In genomic region chr3:184177767-184178306, GRCh38 we compare ENCODE assay signal across 15 cellular contexts. TPM values are rescaled to one million over a fixed set of nuclear protein-coding genes. Genes with fewer than 3 reads are reported as not detected.
DNase-seq lines count a peak whose midpoint lies in the region; ATAC-seq, FAIRE-seq and TF ChIP-seq lines count a peak whose summit lies in the region.
"Had no signal": no experiment of that assay in that cellular context is flagged by ENCODE, and none has a peak within 500 bp of the region (broad histone marks: within the 10 kb centered on the region; RNA-seq: fewer than 3 reads in every experiment).

No MANE protein-coding gene starts in this region.

- H2BK15ac ChIP-seq in IMR-90 (ENCODE audit: low read depth, low read length), result no peak overlapping the region
- H2BK15ac ChIP-seq in H1 (ENCODE audit: low read length), result peak overlapping the region; percentile 22; the same call in 1 of the 2 replicates

- H3K36me3 ChIP-seq in IMR-90 (ENCODE audit: control insufficient read depth, insufficient read depth, low read length), result peaks cover 58% of the 10 kb centered on the region
- H3K36me3 ChIP-seq in H1 (ENCODE audit: control insufficient read depth in 2 of 4, insufficient read depth in 4 of 4, low read length in 3 of 4), result peaks cover 46 to 59% (median 52%) of the 10 kb centered on the region in 4 experiments

- no peak overlapping the region for H3K18ac ChIP-seq in IMR-90 (ENCODE audit: low read depth, low read length)
- no peak overlapping the region for H3K18ac ChIP-seq in H1 (ENCODE audit: extremely low read depth, low read length)

- peaks cover 41% of the 10 kb centered on the region for H3K4me1 Mint-ChIP-seq in osteocyte (ENCODE audit: unreplicated experiment)

- 0 out of 2 replicates have a peak overlapping the region, but pooled peaks have one; percentile 50 for H2BK12ac ChIP-seq in H1 (ENCODE audit: low read depth, low read length)

- H3K79me1 ChIP-seq in IMR-90 (ENCODE audit: low read depth in 1 of 2, low read length in 2 of 2) (peaks cover 37 to 75% of the 10 kb centered on the region in 2 experiments), H1 (ENCODE audit: low read depth, low read length) (peaks cover 13% of the 10 kb centered on the region)

- peaks cover 0 to 37% of the 10 kb centered on the region in 2 experiments; a peak in 2 of 4 replicates for H3K79me2 ChIP-seq in H1 (ENCODE audit: control insufficient read depth in 1 of 2, insufficient read depth in 2 of 2, low read length in 2 of 2)

- H3K9me3 Mint-ChIP-seq in osteocyte (ENCODE audit: unreplicated experiment), result no peaks in the 10 kb centered on the region
- H3K9me3 Mint-ChIP-seq: immature natural killer cell; stimulated activated naive CD8-positive, alpha-beta T cell treated with anti-CD3 and anti-CD28 coated beads, Interleukin-15, Interleukin-2, amounts not matched to agents 100 ng/mL and 50 ng/mL, for 24 hours had no signal

- H4K8ac ChIP-seq in IMR-90 (ENCODE audit: low read depth in 2 of 2, low read length in 2 of 2), result no peak overlapping the region
- H4K8ac ChIP-seq in H1 (ENCODE audit: extremely low read depth, insufficient read depth, low read length), result no peak overlapping the region; the same call in 1 of the 2 replicates

- FAIRE-seq in H1 (lab: Jason Lieb, UNC), result no peak

- H3K14ac ChIP-seq in IMR-90 (replicated peaks; ENCODE audit: low read depth, low read length) (peak overlapping the region; percentile 2; the same call in 1 of the 2 replicates), H1 (ENCODE audit: insufficient read length) (no peak overlapping the region)

- intact Hi-C loops in IMR-90 (cut with micrococcal nuclease), result loop anchor here (1.0 to 5.0 kb wide), 2 partner anchors 7 to 281 kb away; no protein-coding TSS in a partner anchor

- H3K9me3 ChIP-seq in AG04450 (ENCODE audit: control insufficient read depth, insufficient read depth, low read length) (no peaks in the 10 kb centered on the region; the same call in 1 of the 2 replicates), IMR-90 (ENCODE audit: control insufficient read depth, insufficient read depth, low read length) (no peaks in the 10 kb centered on the region), H1 (ENCODE audit: insufficient read depth in 2 of 2, low read depth in 1 of 2, low read length in 1 of 2) (no peaks in the 10 kb centered on the region)

- H3K4me3 ChIP-seq in AG04450 (ENCODE audit: low read depth, low read length), result peak overlapping the region; percentile 98
- no peak overlapping the region for H3K4me3 ChIP-seq in IMR-90 (ENCODE audit: insufficient read depth, low read depth, low read length)
- 0 out of 8 replicates have a peak overlapping the region, but pooled peaks of 1 of the 4 experiments have one; percentile 92 for H3K4me3 ChIP-seq in H1 (ENCODE audit: extremely low read depth in 1 of 4, insufficient read depth in 2 of 4, low read depth in 3 of 4, low read length in 4 of 4)

- H3K9ac ChIP-seq in IMR-90 (ENCODE audit: low read depth, low read length) (peak overlapping the region; percentile 32), H1 (replicated peaks in 1 of 4; ENCODE audit: extremely low read depth in 1 of 4, low read depth in 3 of 4, low read length in 3 of 4) (peak overlapping the region in 1 of 4 experiments; percentile 53; a peak in 1 of 7 replicates)

- H4K20me1 ChIP-seq in IMR-90 (ENCODE audit: insufficient read depth, low read length) (peaks cover 55% of the 10 kb centered on the region), H1 (replicated peaks in 1 of 2; ENCODE audit: control insufficient read depth in 1 of 2, insufficient read depth in 2 of 2, low read length in 2 of 2) (peaks cover 0 to 19% of the 10 kb centered on the region in 2 experiments)

- BruUV-seq in IMR-90 (replicated peaks; lab: Mats Ljungman, UMichigan), result no TSS peak

- dilution Hi-C loops in IMR-90 (cut with HindIII; ENCODE audit: low sequenced_read_pairs, unreplicated experiment), result no loop called here

- peak overlapping the region; percentile 44 for H3K4me3 Mint-ChIP-seq in osteocyte (ENCODE audit: unreplicated experiment)
- H3K4me3 Mint-ChIP-seq: stimulated activated naive CD8-positive, alpha-beta T cell treated with anti-CD3 and anti-CD28 coated beads, Interleukin-15, Interleukin-2, amounts not matched to agents 100 ng/mL and 50 ng/mL, for 24 hours had no signal

- H2AFZ ChIP-seq in IMR-90 (replicated peaks; ENCODE audit: low read length, poor library complexity) (no peak overlapping the region), H1 (ENCODE audit: low read length) (no peak overlapping the region)

- H2BK5ac ChIP-seq in IMR-90 (ENCODE audit: low read depth, low read length, poor library complexity, severe bottlenecking) (peak overlapping the region; percentile 75), H1 (ENCODE audit: low read depth, low read length) (peak overlapping the region; percentile 93)

- no peak overlapping the region for H2BK120ac ChIP-seq in IMR-90 (ENCODE audit: low read depth, low read length)
- no peak overlapping the region for H2BK120ac ChIP-seq in H1 (replicated peaks; ENCODE audit: low read depth, low read length)

- in situ Hi-C loops in IMR-90 (cut with MboI; ENCODE audit: low sequenced_read_pairs), result no loop called here

- H3K4ac ChIP-seq in IMR-90 (ENCODE audit: low read depth, low read length) (peak overlapping the region; percentile 72; the same call in 1 of the 2 replicates), H1 (replicated peaks; ENCODE audit: insufficient read length, low read depth, low read length) (no peak overlapping the region)

- DNase-seq in AG04450 (ENCODE audit: low read depth, low spot score) (no peak), IMR-90 (no peak), H1 (ENCODE audit: low read depth in 1 of 2, low spot score in 2 of 2) (no peak), osteocyte (ENCODE audit: extremely low spot score, unreplicated experiment) (no peak), COLO829 (ENCODE audit: low spot score) (no peak), NCI-H2196 (lab: John Stamatoyannopoulos, UW; ENCODE audit: unreplicated experiment) (no peak), NCI-H446 treated with DMSO at 0.1 percent for 48 hours (lab: John Stamatoyannopoulos, UW) (no peak)
- DNase-seq in effector CD8-positive, alpha-beta T cell (lab: John Stamatoyannopoulos, UW), result no peak
- DNase-seq: activated CD4-positive, alpha-beta T cell treated with anti-CD3 and anti-CD28 coated beads for 48 hours; activated gamma-delta T cell; immature natural killer cell; NCI-H524; SIG-M5 had no signal

- TF ChIP-seq RAD21 in IMR-90 (IDR thresholded peaks at IDR 0.05; ENCODE audit: low read length) (no peak), H1 (IDR thresholded peaks at IDR 0.05 in 1 of 2, conservative IDR thresholded peaks at IDR 0.05 in 1 of 2; ENCODE audit: low read depth in 2 of 2, low read length in 2 of 2) (no peak)

- H3K4me1 ChIP-seq in IMR-90 (ENCODE audit: control insufficient read depth, insufficient read depth, low read length) (peaks cover 10% of the 10 kb centered on the region), H1 (replicated peaks in 1 of 4; ENCODE audit: control insufficient read depth in 3 of 4, insufficient read depth in 4 of 4, low read length in 3 of 4) (peaks cover 0 to 23% (median 15%) of the 10 kb centered on the region in 4 experiments; a peak in 6 of 7 replicates)

- H3K27me3 ChIP-seq in AG04450 (ENCODE audit: control insufficient read depth, insufficient read depth, low read length) (no peaks in the 10 kb centered on the region), IMR-90 (ENCODE audit: control insufficient read depth, insufficient read depth, low read length) (no peaks in the 10 kb centered on the region), H1 (replicated peaks in 1 of 4; ENCODE audit: control insufficient read depth in 3 of 4, extremely low read depth in 1 of 4, insufficient read depth in 3 of 4, low read length in 3 of 4) (no peaks in the 10 kb centered on the region)

- H3K23ac ChIP-seq in IMR-90 (ENCODE audit: low read depth, low read length) (peak overlapping the region; percentile 55; the same call in 1 of the 2 replicates), H1 (ENCODE audit: insufficient read length) (no peak overlapping the region)

- peak overlapping the region; percentile 90; the same call in 1 of the 2 replicates for H2AK5ac ChIP-seq in IMR-90 (ENCODE audit: low read depth, low read length)
- H2AK5ac ChIP-seq in H1 (ENCODE audit: low read depth, low read length), result no peak overlapping the region

- no peaks in the 10 kb centered on the region for H3K27me3 Mint-ChIP-seq in osteocyte (ENCODE audit: unreplicated experiment)
- H3K27me3 Mint-ChIP-seq: stimulated activated naive CD8-positive, alpha-beta T cell treated with anti-CD3 and anti-CD28 coated beads, Interleukin-15, Interleukin-2, amounts not matched to agents 100 ng/mL and 50 ng/mL, for 24 hours had no signal

- no peak overlapping the region for H3K56ac ChIP-seq in IMR-90 (ENCODE audit: extremely low read depth, insufficient read depth, low read length)
- no peak overlapping the region for H3K56ac ChIP-seq in H1 (replicated peaks; ENCODE audit: insufficient read length, low read depth, low read length)

- TF ChIP-seq POLR2A in IMR-90 (IDR thresholded peaks at IDR 0.05; ENCODE audit: low read depth, low read length) (no peak), H1 (IDR thresholded peaks at IDR 0.05; ENCODE audit: control extremely low read depth in 1 of 2, low read depth in 2 of 2, low read length in 2 of 2) (no peak)

- 82% methylated on average over 4 of the region's 14 CpGs; no CpG with 5 or more reads in 1 of the 2 experiments for WGBS in IMR-90 (ENCODE audit: extremely low coverage in 2 of 2, insufficient read length in 1 of 2), 2 experiments
- WGBS in H1 (ENCODE audit: extremely low coverage in 1 of 2, insufficient coverage in 1 of 2, insufficient read length in 1 of 2, insufficient replicate concordance in 2 of 2, low coverage in 1 of 2, low lambda C conversion rate in 2 of 2, missing lambda C conversion rate in 1 of 2), 2 experiments, result 98% methylated on average over 12 of the region's 14 CpGs; no CpG with 5 or more reads in 1 of the 2 experiments

- H2AK9ac ChIP-seq in IMR-90 (replicated peaks; ENCODE audit: low read depth, low read length, poor library complexity), result peak overlapping the region; percentile 94

- H3K4me2 ChIP-seq in IMR-90 (ENCODE audit: low read depth, low read length) (peak overlapping the region; percentile 60), H1 (ENCODE audit: insufficient read depth in 1 of 2, low read depth in 2 of 2, low read length in 2 of 2) (peak overlapping the region; percentile 91 to 96; a peak in 2 of 4 replicates)

- H3K27ac ChIP-seq in AG04450 (ENCODE audit: low read depth, low read length) (peak overlapping the region; percentile 69), IMR-90 (ENCODE audit: insufficient read depth, low read length) (peak overlapping the region; percentile 81), H1 (ENCODE audit: low read depth, low read length) (peak overlapping the region; percentile 87)

- H3K27ac Mint-ChIP-seq in osteocyte (ENCODE audit: unreplicated experiment), result peak overlapping the region; percentile 56
- H3K27ac Mint-ChIP-seq: stimulated activated naive CD8-positive, alpha-beta T cell treated with anti-CD3 and anti-CD28 coated beads, Interleukin-15, Interleukin-2, amounts not matched to agents 100 ng/mL and 50 ng/mL, for 24 hours had no signal

- H4K5ac ChIP-seq in IMR-90 (ENCODE audit: low read depth, low read length) (no peak overlapping the region), H1 (ENCODE audit: insufficient read length, low read depth, low read length) (no peak overlapping the region)

- H3K23me2 ChIP-seq in H1 (ENCODE audit: low read depth, low read length), result peaks cover 8% of the 10 kb centered on the region

- CTCF ChIA-PET in AG04450 (lab: Charles Lee) (interaction anchor here (1.2 to 2.4 kb wide), 2 partner anchors 282 to 294 kb away, joined by 4 to 6 read pairs; partner anchors contain the start of gene PARL), IMR-90 (lab: Yijun Ruan, JAX) (interaction anchor here (1.4 kb wide), 1 partner anchor 72 kb away, joined by 4 read pairs; the partner anchor contains the start of gene EEF1AKMT4), H1 (lab: Charles Lee; ENCODE audit: partially characterized antibody) (interaction anchor here (0.7 to 4.7 kb wide), 6 partner anchors 9 to 109 kb away, joined by 3 to 22 read pairs (median 10); partner anchors contain the start of genes ABCF3 and EEF1AKMT4)

- H2BK20ac ChIP-seq in IMR-90 (ENCODE audit: low read depth, low read length) (no peak overlapping the region), H1 (ENCODE audit: low read length) (no peak overlapping the region)

- H4K91ac ChIP-seq in IMR-90 (ENCODE audit: insufficient read depth, low read depth, low read length) (no peak overlapping the region), H1 (replicated peaks; ENCODE audit: insufficient read length, low read length) (no peak overlapping the region)

- peaks cover 30% of the 10 kb centered on the region for H3K36me3 Mint-ChIP-seq in osteocyte (ENCODE audit: unreplicated experiment)

- TF ChIP-seq CTCF in AG04450 (IDR thresholded peaks at IDR 0.05; ENCODE audit: low read depth, low read length) (no peak), IMR-90 (conservative IDR thresholded peaks at IDR 0.05; ENCODE audit: low read depth, low read length) (no peak), H1 (IDR thresholded peaks at IDR 0.05; ENCODE audit: control extremely low read depth in 1 of 3, insufficient read depth in 1 of 3, low read depth in 1 of 3, low read length in 3 of 3) (no peak), osteocyte (IDR thresholded peaks at IDR 0.05) (no peak)

- peaks cover 23% of the 10 kb centered on the region for H3K9me1 ChIP-seq in IMR-90 (ENCODE audit: insufficient read depth, low read length)

- TF ChIP-seq EP300 in H1 (IDR thresholded peaks at IDR 0.05; ENCODE audit: borderline replicate concordance in 1 of 2, low read depth in 2 of 2, low read length in 2 of 2), result no peak

- no peak for ATAC-seq in IMR-90 (ENCODE audit: low read depth)

- POLR2A ChIA-PET in AG04450 (lab: Yijun Ruan, JAX) (interaction anchor here (1.6 to 1.7 kb wide), 2 partner anchors 8 to 21 kb away, joined by 5 to 28 read pairs; partner anchors contain the start of gene ABCF3), IMR-90 (lab: Charles Lee; ENCODE audit: unreplicated experiment) (no interaction called here), H1 (lab: Charles Lee; ENCODE audit: partially characterized antibody) (interaction anchor here (0.9 to 1.9 kb wide), 6 partner anchors 12 to 183 kb away, joined by 3 to 15 read pairs (median 3); partner anchors contain the start of gene DVL3)

RNA-seq across cellular contexts. Expression of gene AP2M1, which starts 3.2 kb away (rescaled TPM):
- polyA plus RNA-seq in AG04450 (2011; rRNA removed) (963 and 1,068 TPM in 2 replicates), IMR-90 (2012; rRNA removed) (1,065 and 1,068 TPM in 2 replicates), H1 (2011; rRNA removed) (454 and 540 TPM in 2 replicates)
- 572 and 665 TPM in 2 replicates for polyA minus RNA-seq in AG04450 (2011; rRNA and poly(A)+ RNA removed)
- total RNA-seq in IMR-90 (2012; rRNA removed) (855 and 876 TPM in 2 replicates), osteocyte (398 and 419 TPM in 2 replicates)
- 678 and 934 TPM in 2 replicates for polyA plus RNA-seq in IMR-90 (2012; cell fraction: cytosol; rRNA removed)
- polyA plus RNA-seq in IMR-90 (2012; cell fraction: nucleus; rRNA removed; ENCODE audit: low replicate concordance), result 745 and 883 TPM in 2 replicates
- 391 and 403 TPM in 2 replicates for total RNA-seq in H1 (2021; fragmentation: NEBNext Ultra II Directional; extraction: Animal tissue kit (Norgen Biotek cat#: 25700))
- 456 TPM for polyA plus RNA-seq in H1 (2011; cell fraction: cytosol; rRNA removed)
- polyA plus RNA-seq in H1 (2011; cell fraction: nucleus; rRNA removed), result 429 TPM
- 530 to 583 TPM (median 543 TPM) in 4 replicates for polyA plus RNA-seq in H1 (2012, experiment 1 of 2)
- polyA plus RNA-seq in H1 (2012, experiment 2 of 2), result 718 TPM
- polyA plus RNA-seq in H1 (2013, experiment 1 of 2), result 212 TPM
- polyA plus RNA-seq in H1 (2013, experiment 2 of 2), result 214 TPM
- 550 and 559 TPM in 2 replicates for polyA minus RNA-seq in H1 (2011; rRNA and poly(A)+ RNA removed)
- 149 TPM for polyA minus RNA-seq in H1 (2011; cell fraction: cytosol; rRNA and poly(A)+ RNA removed)
- polyA minus RNA-seq in H1 (2011; cell fraction: nucleus; rRNA and poly(A)+ RNA removed), result 181 TPM

RNA-seq across cellular contexts. Expression of gene ABCF3, which starts 8.2 kb away (rescaled TPM):
- polyA plus RNA-seq in AG04450 (2011; rRNA removed) (43.1 and 50.0 TPM in 2 replicates), IMR-90 (2012; rRNA removed) (58.3 and 59.2 TPM in 2 replicates), H1 (2011; rRNA removed) (57.8 and 76.6 TPM in 2 replicates)
- 74.8 and 108 TPM in 2 replicates for polyA minus RNA-seq in AG04450 (2011; rRNA and poly(A)+ RNA removed)
- total RNA-seq in IMR-90 (2012; rRNA removed) (35.0 and 36.9 TPM in 2 replicates), osteocyte (60.5 and 69.5 TPM in 2 replicates)
- polyA plus RNA-seq in IMR-90 (2012; cell fraction: cytosol; rRNA removed), result 37.0 and 55.1 TPM in 2 replicates
- polyA plus RNA-seq in IMR-90 (2012; cell fraction: nucleus; rRNA removed; ENCODE audit: low replicate concordance), result 175 and 264 TPM in 2 replicates
- 50.9 and 51.6 TPM in 2 replicates for total RNA-seq in H1 (2021; fragmentation: NEBNext Ultra II Directional; extraction: Animal tissue kit (Norgen Biotek cat#: 25700))
- polyA plus RNA-seq in H1 (2011; cell fraction: cytosol; rRNA removed), result 55.1 TPM
- 203 TPM for polyA plus RNA-seq in H1 (2011; cell fraction: nucleus; rRNA removed)
- 40.9 to 54.7 TPM (median 52.0 TPM) in 4 replicates for polyA plus RNA-seq in H1 (2012, experiment 1 of 2)
- polyA plus RNA-seq in H1 (2012, experiment 2 of 2), result 34.1 TPM
- 28.7 TPM for polyA plus RNA-seq in H1 (2013, experiment 1 of 2)
- polyA plus RNA-seq in H1 (2013, experiment 2 of 2), result 24.2 TPM
- 60.0 and 74.3 TPM in 2 replicates for polyA minus RNA-seq in H1 (2011; rRNA and poly(A)+ RNA removed)
- 37.5 TPM for polyA minus RNA-seq in H1 (2011; cell fraction: cytosol; rRNA and poly(A)+ RNA removed)
- polyA minus RNA-seq in H1 (2011; cell fraction: nucleus; rRNA and poly(A)+ RNA removed), result 60.7 TPM

RNA-seq across cellular contexts. Expression of gene DVL3, which starts 22.7 kb away (rescaled TPM):
- polyA plus RNA-seq in AG04450 (2011; rRNA removed) (29.7 and 37.8 TPM in 2 replicates), IMR-90 (2012; rRNA removed) (40.4 and 41.2 TPM in 2 replicates), H1 (2011; rRNA removed) (38.5 and 51.2 TPM in 2 replicates)
- polyA minus RNA-seq in AG04450 (2011; rRNA and poly(A)+ RNA removed), result 61.5 and 77.9 TPM in 2 replicates
- total RNA-seq in IMR-90 (2012; rRNA removed) (23.3 and 24.2 TPM in 2 replicates), osteocyte (110 and 121 TPM in 2 replicates)
- 20.9 and 33.6 TPM in 2 replicates for polyA plus RNA-seq in IMR-90 (2012; cell fraction: cytosol; rRNA removed)
- 168 and 247 TPM in 2 replicates for polyA plus RNA-seq in IMR-90 (2012; cell fraction: nucleus; rRNA removed; ENCODE audit: low replicate concordance)
- 64.9 and 66.6 TPM in 2 replicates for total RNA-seq in H1 (2021; fragmentation: NEBNext Ultra II Directional; extraction: Animal tissue kit (Norgen Biotek cat#: 25700))
- 36.1 TPM for polyA plus RNA-seq in H1 (2011; cell fraction: cytosol; rRNA removed)
- 111 TPM for polyA plus RNA-seq in H1 (2011; cell fraction: nucleus; rRNA removed)
- polyA plus RNA-seq in H1 (2012, experiment 1 of 2), result 38.0 to 54.6 TPM (median 48.8 TPM) in 4 replicates
- polyA plus RNA-seq in H1 (2012, experiment 2 of 2), result 29.5 TPM
- 35.3 TPM for polyA plus RNA-seq in H1 (2013, experiment 1 of 2)
- polyA plus RNA-seq in H1 (2013, experiment 2 of 2), result 35.6 TPM
- polyA minus RNA-seq in H1 (2011; rRNA and poly(A)+ RNA removed), result 35.1 and 42.2 TPM in 2 replicates
- polyA minus RNA-seq in H1 (2011; cell fraction: cytosol; rRNA and poly(A)+ RNA removed), result 29.9 TPM
- polyA minus RNA-seq in H1 (2011; cell fraction: nucleus; rRNA and poly(A)+ RNA removed), result 32.1 TPM

RNA-seq across cellular contexts. Expression of gene EIF2B5, which starts 42.7 kb away (rescaled TPM):
- polyA plus RNA-seq in AG04450 (2011; rRNA removed) (28.8 and 29.8 TPM in 2 replicates), IMR-90 (2012; rRNA removed) (29.5 and 31.7 TPM in 2 replicates), H1 (2011; rRNA removed) (32.1 and 33.1 TPM in 2 replicates)
- 28.6 and 32.8 TPM in 2 replicates for polyA minus RNA-seq in AG04450 (2011; rRNA and poly(A)+ RNA removed)
- total RNA-seq in IMR-90 (2012; rRNA removed) (32.5 and 37.6 TPM in 2 replicates), osteocyte (30.3 and 30.4 TPM in 2 replicates)
- polyA plus RNA-seq in IMR-90 (2012; cell fraction: cytosol; rRNA removed), result 15.9 and 20.4 TPM in 2 replicates
- 70.7 and 100 TPM in 2 replicates for polyA plus RNA-seq in IMR-90 (2012; cell fraction: nucleus; rRNA removed; ENCODE audit: low replicate concordance)
- 40.0 and 42.5 TPM in 2 replicates for total RNA-seq in H1 (2021; fragmentation: NEBNext Ultra II Directional; extraction: Animal tissue kit (Norgen Biotek cat#: 25700))
- polyA plus RNA-seq in H1 (2011; cell fraction: cytosol; rRNA removed), result 44.9 TPM
- polyA plus RNA-seq in H1 (2011; cell fraction: nucleus; rRNA removed), result 63.9 TPM
- polyA plus RNA-seq in H1 (2012, experiment 1 of 2), result 36.5 to 43.9 TPM (median 37.4 TPM) in 4 replicates
- 33.2 TPM for polyA plus RNA-seq in H1 (2012, experiment 2 of 2)
- polyA plus RNA-seq in H1 (2013, experiment 1 of 2), result 29.6 TPM
- polyA plus RNA-seq in H1 (2013, experiment 2 of 2), result 30.7 TPM
- polyA minus RNA-seq in H1 (2011; rRNA and poly(A)+ RNA removed), result 46.4 and 51.6 TPM in 2 replicates
- polyA minus RNA-seq in H1 (2011; cell fraction: cytosol; rRNA and poly(A)+ RNA removed), result 21.0 TPM
- 39.8 TPM for polyA minus RNA-seq in H1 (2011; cell fraction: nucleus; rRNA and poly(A)+ RNA removed)

RNA-seq across cellular contexts. Expression of gene VWA5B2, which starts 51.5 kb away (rescaled TPM):
- not detected in 2 replicates for polyA plus RNA-seq in AG04450 (2011; rRNA removed)
- polyA minus RNA-seq in AG04450 (2011; rRNA and poly(A)+ RNA removed), result not detected in 2 replicates
- not detected in 2 replicates for total RNA-seq in IMR-90 (2012; rRNA removed)
- not detected in 2 replicates for polyA plus RNA-seq in IMR-90 (2012; rRNA removed)
- not detected in 2 replicates for polyA plus RNA-seq in IMR-90 (2012; cell fraction: cytosol; rRNA removed)
- 0.03 TPM in 1 of 2 replicates, not detected in the other for polyA plus RNA-seq in IMR-90 (2012; cell fraction: nucleus; rRNA removed; ENCODE audit: low replicate concordance)
- total RNA-seq in H1 (2021; fragmentation: NEBNext Ultra II Directional; extraction: Animal tissue kit (Norgen Biotek cat#: 25700)), result 0.50 and 0.56 TPM in 2 replicates
- polyA plus RNA-seq in H1 (2011; rRNA removed), result 0.53 and 0.88 TPM in 2 replicates
- polyA plus RNA-seq in H1 (2011; cell fraction: cytosol; rRNA removed), result 0.37 TPM
- polyA plus RNA-seq in H1 (2011; cell fraction: nucleus; rRNA removed), result 3.0 TPM
- polyA plus RNA-seq in H1 (2012, experiment 1 of 2), result 0.29 to 0.72 TPM (median 0.41 TPM) in 4 replicates
- polyA plus RNA-seq in H1 (2012, experiment 2 of 2), result 0.70 TPM
- 0.28 TPM for polyA plus RNA-seq in H1 (2013, experiment 1 of 2)
- 0.17 TPM for polyA plus RNA-seq in H1 (2013, experiment 2 of 2)
- polyA minus RNA-seq in H1 (2011; rRNA and poly(A)+ RNA removed), result 0.41 and 0.44 TPM in 2 replicates
- polyA minus RNA-seq in H1 (2011; cell fraction: cytosol; rRNA and poly(A)+ RNA removed), result 0.37 TPM
- 1.5 TPM for polyA minus RNA-seq in H1 (2011; cell fraction: nucleus; rRNA and poly(A)+ RNA removed)
- 0.11 TPM in 1 of 2 replicates, not detected in the other for total RNA-seq in osteocyte
- total RNA-seq: LHCN-M2 had no signal
- polyA plus RNA-seq: immature natural killer cell had no signal
